ENCODE assay signal across 21 cellular contexts in the genomic region with DNA sequence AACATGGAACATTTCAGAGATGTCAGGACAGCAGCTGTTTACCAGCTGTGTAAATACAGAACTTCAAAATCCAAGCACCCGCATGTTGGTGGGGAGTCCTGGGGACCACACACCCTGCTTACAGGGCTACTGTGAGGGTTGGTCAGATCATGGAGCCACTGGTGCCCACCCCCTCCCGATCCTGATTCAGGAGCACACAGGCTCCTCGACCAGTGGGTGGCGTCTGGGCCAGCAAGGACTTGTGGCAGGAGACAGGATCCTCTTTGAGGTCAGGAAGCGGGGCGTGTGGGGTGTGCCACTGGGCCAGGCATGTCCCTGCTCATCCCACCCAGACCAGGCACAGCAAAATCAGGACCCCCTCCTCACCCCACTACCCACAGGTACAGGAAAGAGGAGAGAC.
DNase-seq lines count a peak whose midpoint lies in the region; ATAC-seq, FAIRE-seq and TF ChIP-seq lines count a peak whose summit lies in the region.
"Had no signal": no experiment of that assay in that cellular context is flagged by ENCODE, and none has a peak within 500 bp of the region (broad histone marks: within the 10 kb centered on the region; RNA-seq: fewer than 3 reads in every experiment).

No MANE protein-coding gene starts in this region.

- H3K4me1 ChIP-seq in mammary epithelial cell (ENCODE audit: insufficient read depth, low read length) (peaks cover 14% of the 10 kb centered on the region), breast epithelium (no peaks in the 10 kb centered on the region), Panc1 (ENCODE audit: control insufficient read depth, insufficient read depth, low read length) (no peaks in the 10 kb centered on the region), foreskin keratinocyte (no peaks in the 10 kb centered on the region)

- ATAC-seq in Panc1 = peak; percentile 49; the same call in 1 of the 2 replicates
- ATAC-seq in foreskin keratinocyte = no peak

- H3K4me3 ChIP-seq in mammary epithelial cell (replicated peaks in 1 of 3; ENCODE audit: insufficient read depth in 1 of 3, low read depth in 2 of 3, low read length in 3 of 3) (no peak overlapping the region), breast epithelium (no peak overlapping the region), Panc1 (ENCODE audit: low read depth in 2 of 2, low read length in 2 of 2) (no peak overlapping the region)
- H3K4me3 ChIP-seq: coronary artery, PC-9, skin epidermis, suprapubic skin had no signal

- H3K9ac ChIP-seq in mammary epithelial cell (ENCODE audit: insufficient read depth, low read length) = no peak overlapping the region

- no peak overlapping the region for H2AFZ ChIP-seq in mammary epithelial cell (ENCODE audit: low read depth, low read length)
- H2AFZ ChIP-seq: PC-9 had no signal

- BruUV-seq in mammary epithelial cell (replicated peaks; lab: Mats Ljungman, UMichigan) (no TSS peak), Panc1 (replicated peaks; lab: Mats Ljungman, UMichigan) (no TSS peak)

- POLR2A ChIA-PET in Panc1 (lab: Charles Lee) = no interaction called here

- intact Hi-C loops in mammary epithelial cell (cut with micrococcal nuclease) (no loop called here), breast epithelium (cut with DNase I; ENCODE audit: low total_unique reads) (loop anchor here (10.0 kb wide), 1 partner anchor 326 kb away; a partner anchor contains a TSS), Panc1 (cut with micrococcal nuclease; ENCODE audit: unreplicated experiment) (no loop called here)

- TF ChIP-seq CTCF in mammary epithelial cell (conservative IDR thresholded peaks at IDR 0.05 in 1 of 2, IDR thresholded peaks at IDR 0.05 in 1 of 2; ENCODE audit: extremely low read depth in 1 of 2, insufficient read depth in 1 of 2, low read depth in 1 of 2, low read length in 2 of 2) = peak in 1 of 2 donors; percentile 56
- TF ChIP-seq CTCF in breast epithelium (IDR thresholded peaks at IDR 0.05) = no peak
- no peak; the same call in 1 of the 2 replicates for TF ChIP-seq CTCF in Panc1 (IDR thresholded peaks at IDR 0.05)
- peak; percentile 38 for TF ChIP-seq CTCF in foreskin keratinocyte (conservative IDR thresholded peaks at IDR 0.05)

- H4K20me1 ChIP-seq in mammary epithelial cell (ENCODE audit: insufficient read depth, low read length) = no peaks in the 10 kb centered on the region

- H3K79me2 ChIP-seq in mammary epithelial cell (ENCODE audit: insufficient read depth, low read length) = peaks cover 3% of the 10 kb centered on the region

- in situ Hi-C loops in mammary epithelial cell (cut with MboI; ENCODE audit: low sequenced_read_pairs in 2 of 2) (no loop called here), Panc1 (cut with HindIII; ENCODE audit: low pct_unique_long_range_greater_than_20kb, low sequenced_read_pairs) (no loop called here)

- peak; percentile 9 for FAIRE-seq in urothelium cell line (lab: Jason Lieb, UNC)
- FAIRE-seq: endothelial cell of umbilical vein, frontal cortex had no signal

- 40% methylated on average over 4 of the region's 6 CpGs for WGBS in mammary epithelial cell (ENCODE audit: low coverage, missing lambda C conversion rate)

- no peaks in the 10 kb centered on the region for H3K36me3 ChIP-seq in mammary epithelial cell (ENCODE audit: insufficient read depth, low read length)
- no peaks in the 10 kb centered on the region for H3K36me3 ChIP-seq in breast epithelium
- no peaks in the 10 kb centered on the region for H3K36me3 ChIP-seq in Panc1 (ENCODE audit: control insufficient read depth, insufficient read depth, low read length)
- H3K36me3 ChIP-seq: suprapubic skin had no signal

- DNase-seq in mammary epithelial cell (peak; percentile 8), breast epithelium (ENCODE audit: low spot score in 2 of 2) (no peak), Panc1 (ENCODE audit: low read depth, low spot score) (no peak), foreskin keratinocyte (no peak), urothelium cell line (ENCODE audit: low spot score) (no peak), AG08396 (ENCODE audit: low spot score) (no peak)
- no peak for DNase-seq in activated effector memory CD4-positive, alpha-beta T cell treated with Interleukin-2 at 50 U/mL for 16 hours
- no peak for DNase-seq in activated CD4-positive, alpha-beta T cell treated with anti-CD3 and anti-CD28 coated beads, Interleukin-2, amount 50 U/mL, for 48 hours
- DNase-seq: aorta; MM.1S; naive B cell; NCI-H187; NCI-H446 treated with DMSO at 0.1 percent for 48 hours; PC-9; posterior cingulate gyrus; stimulated activated CD4-positive, alpha-beta T cell treated with anti-CD3 and anti-CD28 coated beads, Interleukin-4, amount 100 ng/mL, for 24 hours had no signal

- H3K27ac ChIP-seq in mammary epithelial cell (ENCODE audit: insufficient read depth, low read depth, low read length) (no peak overlapping the region), breast epithelium (no peak overlapping the region), Panc1 (ENCODE audit: low read length) (no peak overlapping the region), foreskin keratinocyte (no peak overlapping the region)
- H3K27ac ChIP-seq: coronary artery, PC-9, suprapubic skin had no signal

- TF ChIP-seq POLR2A in breast epithelium (IDR thresholded peaks at IDR 0.05) = no peak

- H3K27me3 ChIP-seq in mammary epithelial cell (ENCODE audit: insufficient read depth, low read length) (no peaks in the 10 kb centered on the region), breast epithelium (no peaks in the 10 kb centered on the region), Panc1 (ENCODE audit: control insufficient read depth, insufficient read depth, low read length) (peaks cover 6% of the 10 kb centered on the region), foreskin keratinocyte (peaks cover 2% of the 10 kb centered on the region)

- CTCF ChIA-PET in mammary epithelial cell (lab: Charles Lee; ENCODE audit: low non-redundant PET) = no interaction called here
- CTCF ChIA-PET in Panc1 (lab: Charles Lee) = no interaction called here

- H3K9me3 ChIP-seq in mammary epithelial cell (replicated peaks; ENCODE audit: insufficient read depth, low read length) (no peaks in the 10 kb centered on the region), breast epithelium (no peaks in the 10 kb centered on the region), Panc1 (ENCODE audit: control insufficient read depth, insufficient read depth, low read depth, low read length) (no peaks in the 10 kb centered on the region)
- H3K9me3 ChIP-seq: suprapubic skin had no signal

- dilution Hi-C loops in mammary epithelial cell (cut with HindIII; ENCODE audit: low sequenced_read_pairs) = no loop called here

- H3K4me2 ChIP-seq in mammary epithelial cell (ENCODE audit: insufficient read depth, low read depth, low read length) = peak overlapping the region; percentile 48
- H3K4me2 ChIP-seq: PC-9 had no signal
